Comparison of ENCODE assay signal across 8 cellular contexts in genomic region chr9:137578518-137579258, GRCh38. TPM values are rescaled to one million over a fixed set of nuclear protein-coding genes. Genes with fewer than 3 reads are reported as not detected.
A peak's percentile ranks its signal among the peaks of the same experiment; 100 is the strongest.
DNase-seq lines count a peak whose midpoint lies in the region; ATAC-seq and TF ChIP-seq lines count a peak whose summit lies in the region.

TSS of gene DPH7 (minus strand) at chr9:137578925. CDS start at chr9:137578777, 148 bp downstream.

- peaks cover 28% of the 10 kb centered on the region for H3K4me1 Mint-ChIP-seq in WTC11

- H3K27me3 Mint-ChIP-seq in WTC11 (ENCODE audit: low read depth) = no peaks in the 10 kb centered on the region

- POLR2A ChIA-PET in WTC11 (lab: Charles Lee) = interaction anchor here (1.0 to 1.9 kb wide), 2 partner anchors 10 to 40 kb away, joined by 3 to 7 read pairs; partner anchors contain the start of gene EHMT1

- peak within 1 kb of the TSS; percentile 80 for H3K4me3 Mint-ChIP-seq in WTC11

- H3K36me3 Mint-ChIP-seq in WTC11 = peaks cover 38% of the 10 kb centered on the region

- DNase-seq in AG08395 (ENCODE audit: low spot score) (peak; percentile 98), NCI-H2196 treated with DMSO at 0.1 percent for 48 hours (lab: John Stamatoyannopoulos, UW; ENCODE audit: unreplicated experiment) (peak; percentile 73), WTC11 (ENCODE audit: low spot score) (peak; percentile 96), cardiac fibroblast (ENCODE audit: low read depth in 2 of 2) (peak; percentile 90 to 93), inferior parietal cortex (ENCODE audit: extremely low spot score) (peak; percentile 97)
- DNase-seq in stimulated activated CD4-positive, alpha-beta T cell treated with anti-CD3 and anti-CD28 coated beads, Interleukin-12 subunit alpha, Interleukin-12 subunit beta, amount 100 ng/mL, for 24 hours (ENCODE audit: low read depth in 2 of 2) = peak; percentile 90 to 97

- H3K27ac Mint-ChIP-seq in WTC11 = peak within 1 kb of the TSS; percentile 36

- peak within 1 kb of the TSS; percentile 71 to 92 for H3K4me3 ChIP-seq in cardiac fibroblast (replicated peaks in 1 of 2; ENCODE audit: low read depth in 2 of 2, low read length in 2 of 2)

- CTCF ChIA-PET in WTC11 (lab: Charles Lee) = interaction anchor here (0.6 to 4.2 kb wide), 15 partner anchors 9 to 444 kb away, joined by 3 to 51 read pairs (median 4); partner anchors contain the start of genes ARRDC1, MRPL41 and ZMYND19

- peak; percentile 75 for TF ChIP-seq CTCF in WTC11 (IDR thresholded peaks at IDR 0.05)
- peak; percentile 72 for TF ChIP-seq CTCF in cardiac fibroblast (IDR thresholded peaks at IDR 0.05; ENCODE audit: low read depth, low read length)

- H3K9me3 Mint-ChIP-seq in WTC11 = no peaks in the 10 kb centered on the region

- ATAC-seq in GM18870 (IDR thresholded peaks at IDR 0.05; ENCODE audit: unreplicated experiment) (peak; percentile 55), HG03135 (IDR thresholded peaks at IDR 0.05; ENCODE audit: unreplicated experiment) (peak; percentile 85), WTC11 (peak; percentile 83)

TF ChIP-seq in WTC11, 78 proteins besides CTCF, POLR2A, EP300 and RAD21 (continues in another document):
- TF ChIP-seq TEAD1 (CRISPR knock-in tag; IDR thresholded peaks at IDR 0.05) = peak; percentile 88
- no peak for TF ChIP-seq TP53 (CRISPR knock-in tag; IDR thresholded peaks at IDR 0.05)
- peak; percentile 23; the same call in 1 of the 2 replicates for TF ChIP-seq ZNF416 (CRISPR knock-in tag; IDR thresholded peaks at IDR 0.05)
- TF ChIP-seq NR1H2 (CRISPR knock-in tag; IDR thresholded peaks at IDR 0.05) = no peak
- TF ChIP-seq ZSCAN18 (CRISPR knock-in tag; IDR thresholded peaks at IDR 0.05) = no peak
- no peak for TF ChIP-seq SMAD3 (CRISPR knock-in tag; IDR thresholded peaks at IDR 0.05; ENCODE audit: borderline replicate concordance)
- TF ChIP-seq ZNF232 (CRISPR knock-in tag; IDR thresholded peaks at IDR 0.05) = peak; percentile 82; the same call in 1 of the 2 replicates
- TF ChIP-seq NFYB (CRISPR knock-in tag; conservative IDR thresholded peaks at IDR 0.05; ENCODE audit: low read depth) = no peak
- TF ChIP-seq ATF2 (CRISPR knock-in tag; IDR thresholded peaks at IDR 0.05; ENCODE audit: borderline replicate concordance, low read depth) = no peak
- peak; percentile 88; the same call in 1 of the 2 replicates for TF ChIP-seq KAT7 (CRISPR knock-in tag; IDR thresholded peaks at IDR 0.05; ENCODE audit: borderline replicate concordance)
- no peak for TF ChIP-seq JAZF1 (CRISPR knock-in tag; IDR thresholded peaks at IDR 0.05)
- no peak for TF ChIP-seq E2F4 (CRISPR knock-in tag; IDR thresholded peaks at IDR 0.05; ENCODE audit: borderline replicate concordance, low read depth)
- TF ChIP-seq PREB (CRISPR knock-in tag; IDR thresholded peaks at IDR 0.05; ENCODE audit: borderline replicate concordance) = no peak
- TF ChIP-seq E2F1 (CRISPR knock-in tag; IDR thresholded peaks at IDR 0.05) = 0 out of 2 replicates have a peak, but pooled peaks have one; percentile 20
- no peak for TF ChIP-seq GTF2I (CRISPR knock-in tag; conservative IDR thresholded peaks at IDR 0.05)
- TF ChIP-seq MYBL2 (CRISPR knock-in tag; IDR thresholded peaks at IDR 0.05) = no peak
- no peak for TF ChIP-seq ATF6 (CRISPR knock-in tag; IDR thresholded peaks at IDR 0.05)
- no peak for TF ChIP-seq HMGA2 (CRISPR knock-in tag; IDR thresholded peaks at IDR 0.05)
- TF ChIP-seq SMAD4 (CRISPR knock-in tag; IDR thresholded peaks at IDR 0.05) = no peak
- no peak for TF ChIP-seq MXD4 (CRISPR knock-in tag; IDR thresholded peaks at IDR 0.05; ENCODE audit: borderline replicate concordance)
- peak; percentile 15; the same call in 1 of the 2 replicates for TF ChIP-seq ERG (CRISPR knock-in tag; IDR thresholded peaks at IDR 0.05)
- no peak for TF ChIP-seq ATF1 (CRISPR knock-in tag; IDR thresholded peaks at IDR 0.05)

RNA-seq across cellular contexts. Expression of gene DPH7, which starts in this region (rescaled TPM):
- total RNA-seq in WTC11 (2021) = 40.3 to 43.9 TPM (median 40.5 TPM) in 3 replicates

Comparison
In these comparisons a context has a peak if more than half of its experiments do, and no peak if none do; other contexts are left out.
1. Peak in every context shown above with its lines: DNase-seq, ATAC-seq and H3K4me3 ChIP-seq.